In genomic region chr1:3651011-3651938, GRCh38 we compare ENCODE assay signal across 9 cellular contexts. TPM values are rescaled to one million over a fixed set of nuclear protein-coding genes. Genes with fewer than 3 reads are reported as not detected.
DNase-seq lines count a peak whose midpoint lies in the region; ATAC-seq and TF ChIP-seq lines count a peak whose summit lies in the region.
"Had no signal": no experiment of that assay in that cellular context is flagged by ENCODE, and none has a peak within 500 bp of the region (broad histone marks: within the 10 kb centered on the region; RNA-seq: fewer than 3 reads in every experiment).

No MANE protein-coding gene starts in this region.

- DNase-seq in DND-41 (no peak), MG63 (peak; percentile 10), coronary artery (ENCODE audit: low spot score) (peak; percentile 74), T1000 (lab: John Stamatoyannopoulos, UW) (no peak), body of pancreas (no peak)

- H3K27me3 ChIP-seq in DND-41 (ENCODE audit: insufficient read depth, low read length, poor library complexity) (no peaks in the 10 kb centered on the region), MG63 (no peaks in the 10 kb centered on the region), neutrophil (peaks cover 63% of the 10 kb centered on the region), body of pancreas (peaks cover 0 to 33% of the 10 kb centered on the region in 2 donors)

- H3K9me3 ChIP-seq in DND-41 (ENCODE audit: insufficient read depth, low read length, severe bottlenecking) (no peaks in the 10 kb centered on the region), MG63 (no peaks in the 10 kb centered on the region), neutrophil (no peaks in the 10 kb centered on the region), body of pancreas (no peaks in the 10 kb centered on the region)

- peak overlapping the region; percentile 67 for H2AFZ ChIP-seq in DND-41 (ENCODE audit: low read depth, low read length)

- intact Hi-C loops in body of pancreas (cut with DNase I), result no loop called here

- peak overlapping the region; percentile 36 to 59; a peak in 3 of 4 replicates for H3K4me3 ChIP-seq in DND-41 (ENCODE audit: low read depth in 1 of 2, low read length in 2 of 2)
- H3K4me3 ChIP-seq in MG63, result peak overlapping the region; percentile 54
- peak overlapping the region; percentile 85 for H3K4me3 ChIP-seq in coronary artery
- H3K4me3 ChIP-seq in neutrophil (ENCODE audit: low read depth in 1 of 2, low read length in 1 of 2), result peak overlapping the region; percentile 10 to 89
- no peak overlapping the region for H3K4me3 ChIP-seq in body of pancreas

- no peak for ATAC-seq in DND-41 (ENCODE audit: insufficient read depth, low read depth)
- no peak for ATAC-seq in HG02970 (IDR thresholded peaks at IDR 0.05; ENCODE audit: low FRiP score, unreplicated experiment)
- ATAC-seq in GM21526 (IDR thresholded peaks at IDR 0.05; ENCODE audit: low FRiP score, unreplicated experiment), result no peak
- no peak for ATAC-seq in body of pancreas

- H3K4me2 ChIP-seq in DND-41 (ENCODE audit: insufficient read depth, low read length), result peak overlapping the region; percentile 75

- 4% methylated on average over 84 of the region's 84 CpGs; no CpG with 5 or more reads in 1 of the 2 donors for WGBS in body of pancreas, 2 donors

- peak overlapping the region; percentile 65 for H3K9ac ChIP-seq in DND-41 (ENCODE audit: low read depth, low read length)

- H3K36me3 ChIP-seq in DND-41 (ENCODE audit: insufficient read depth, low read length) (peaks cover 25% of the 10 kb centered on the region), MG63 (peaks cover 10% of the 10 kb centered on the region), neutrophil (peaks cover 8% of the 10 kb centered on the region), body of pancreas (replicated peaks in 1 of 2; ENCODE audit: insufficient read depth in 1 of 2, low read depth in 2 of 2) (no peaks in the 10 kb centered on the region)

- peaks cover 54% of the 10 kb centered on the region for H3K4me1 ChIP-seq in DND-41 (ENCODE audit: insufficient read depth, low read length)
- peaks cover 65 to 70% of the 10 kb centered on the region in 2 experiments for H3K4me1 ChIP-seq in neutrophil (ENCODE audit: control insufficient read depth in 1 of 2, insufficient read depth in 1 of 2, low read depth in 1 of 2, low read length in 1 of 2)
- peaks cover 50% of the 10 kb centered on the region for H3K4me1 ChIP-seq in body of pancreas

- H4K20me1 ChIP-seq in DND-41 (ENCODE audit: insufficient read depth, low read length), result peaks cover 9% of the 10 kb centered on the region; the same call in 1 of the 2 replicates

- no peak for TF ChIP-seq CTCF in DND-41 (IDR thresholded peaks at IDR 0.05; ENCODE audit: borderline replicate concordance, extremely low read depth, low read length, poor library complexity, severe bottlenecking)
- TF ChIP-seq CTCF in coronary artery (IDR thresholded peaks at IDR 0.05), result no peak
- no peak for TF ChIP-seq CTCF in neutrophil (IDR thresholded peaks at IDR 0.05)
- no peak for TF ChIP-seq CTCF in body of pancreas (IDR thresholded peaks at IDR 0.05)

- peaks cover 82% of the 10 kb centered on the region for H3K79me2 ChIP-seq in DND-41 (ENCODE audit: insufficient read depth, low read length)

- TF ChIP-seq POLR2A in body of pancreas (IDR thresholded peaks at IDR 0.05), result no peak

- H3K27ac ChIP-seq in DND-41 (ENCODE audit: low read length) (peak overlapping the region; percentile 70), coronary artery (no peak overlapping the region), neutrophil (no peak overlapping the region), body of pancreas (no peak overlapping the region)

RNA-seq across cellular contexts. Expression of gene TP73, which starts 1.0 kb away (rescaled TPM):
- 3.1 and 8.3 TPM in 2 replicates for total RNA-seq in MG63 (2014; rRNA removed; shearing (Covaris generic); ENCODE audit: low replicate concordance)
- total RNA-seq in body of pancreas, result 10 to 100 TPM in 1 of 2 donors, under 1 TPM in 1; 0.26 to 13.5 TPM
- total RNA-seq: dermis microvascular lymphatic vessel endothelial cell had no signal

RNA-seq across cellular contexts. Expression of gene WRAP73, which starts 1.4 kb away (rescaled TPM):
- 37.6 and 52.7 TPM in 2 replicates for total RNA-seq in MG63 (2014; rRNA removed; shearing (Covaris generic); ENCODE audit: low replicate concordance)
- total RNA-seq in body of pancreas, result 10 to 100 TPM in 1 of 2 donors, 1 to 10 TPM in 1; 7.8 to 35.6 TPM

RNA-seq across cellular contexts. Expression of gene TPRG1L, which starts 26.5 kb away (rescaled TPM):
- 32.4 and 34.5 TPM in 2 replicates for total RNA-seq in MG63 (2014; rRNA removed; shearing (Covaris generic); ENCODE audit: low replicate concordance)
- total RNA-seq in body of pancreas, result 10 to 100 TPM in 1 of 2 donors, 1 to 10 TPM in 1; 8.6 to 24.4 TPM

RNA-seq across cellular contexts. Expression of gene MEGF6, which starts 40.0 kb away (rescaled TPM):
- total RNA-seq in MG63 (2014; rRNA removed; shearing (Covaris generic); ENCODE audit: low replicate concordance), result 121 and 198 TPM in 2 replicates
- 10 to 100 TPM; 22.4 to 24.9 TPM for total RNA-seq in body of pancreas

Comparison
In these comparisons a context has a peak if more than half of its experiments do, and no peak if none do; other contexts are left out.
1. DNase-seq: peak in MG63 (single experiment) and coronary artery (single experiment); none in DND-41 (single experiment), T1000 (single experiment) and body of pancreas (0 of 4).
2. H3K4me3 ChIP-seq: peak in DND-41 (2 of 2), MG63 (single experiment), coronary artery (single experiment) and neutrophil (2 of 2); none in body of pancreas (0 of 2).